Comparison of ENCODE assay signal across 1 cellular context in genomic region chr3:143972495-143973351, GRCh38.
TF ChIP-seq lines count a peak whose summit lies in the region.

No MANE protein-coding gene starts in this region.

TF ChIP-seq in HepG2, 621 proteins besides CTCF, POLR2A, EP300 and RAD21 (continued from another document and continues in another):
- TF ChIP-seq CENPBD1 (CRISPR knock-in tag; IDR thresholded peaks at IDR 0.05; ENCODE audit: borderline replicate concordance, low read depth) = no peak
- TF ChIP-seq RAD51 (IDR thresholded peaks at IDR 0.05; ENCODE audit: borderline replicate concordance) = no peak
- TF ChIP-seq, protein P1, sequence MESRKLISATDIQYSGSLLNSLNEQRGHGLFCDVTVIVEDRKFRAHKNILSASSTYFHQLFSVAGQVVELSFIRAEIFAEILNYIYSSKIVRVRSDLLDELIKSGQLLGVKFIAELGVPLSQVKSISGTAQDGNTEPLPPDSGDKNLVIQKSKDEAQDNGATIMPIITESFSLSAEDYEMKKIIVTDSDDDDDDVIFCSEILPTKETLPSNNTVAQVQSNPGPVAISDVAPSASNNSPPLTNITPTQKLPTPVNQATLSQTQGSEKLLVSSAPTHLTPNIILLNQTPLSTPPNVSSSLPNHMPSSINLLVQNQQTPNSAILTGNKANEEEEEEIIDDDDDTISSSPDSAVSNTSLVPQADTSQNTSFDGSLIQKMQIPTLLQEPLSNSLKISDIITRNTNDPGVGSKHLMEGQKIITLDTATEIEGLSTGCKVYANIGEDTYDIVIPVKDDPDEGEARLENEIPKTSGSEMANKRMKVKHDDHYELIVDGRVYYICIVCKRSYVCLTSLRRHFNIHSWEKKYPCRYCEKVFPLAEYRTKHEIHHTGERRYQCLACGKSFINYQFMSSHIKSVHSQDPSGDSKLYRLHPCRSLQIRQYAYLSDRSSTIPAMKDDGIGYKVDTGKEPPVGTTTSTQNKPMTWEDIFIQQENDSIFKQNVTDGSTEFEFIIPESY (CRISPR knock-in tag; IDR thresholded peaks at IDR 0.05) = peak; percentile 71
- TF ChIP-seq JARID2 (CRISPR knock-in tag; IDR thresholded peaks at IDR 0.05; ENCODE audit: insufficient replicate concordance) = no peak
- TF ChIP-seq, protein P2, sequence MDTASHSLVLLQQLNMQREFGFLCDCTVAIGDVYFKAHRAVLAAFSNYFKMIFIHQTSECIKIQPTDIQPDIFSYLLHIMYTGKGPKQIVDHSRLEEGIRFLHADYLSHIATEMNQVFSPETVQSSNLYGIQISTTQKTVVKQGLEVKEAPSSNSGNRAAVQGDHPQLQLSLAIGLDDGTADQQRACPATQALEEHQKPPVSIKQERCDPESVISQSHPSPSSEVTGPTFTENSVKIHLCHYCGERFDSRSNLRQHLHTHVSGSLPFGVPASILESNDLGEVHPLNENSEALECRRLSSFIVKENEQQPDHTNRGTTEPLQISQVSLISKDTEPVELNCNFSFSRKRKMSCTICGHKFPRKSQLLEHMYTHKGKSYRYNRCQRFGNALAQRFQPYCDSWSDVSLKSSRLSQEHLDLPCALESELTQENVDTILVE (CRISPR knock-in tag; IDR thresholded peaks at IDR 0.05) = no peak
- TF ChIP-seq FIP1L1 (IDR thresholded peaks at IDR 0.05; ENCODE audit: borderline replicate concordance, insufficient read depth, low read depth, low read length) = no peak
- TF ChIP-seq NFRKB (IDR thresholded peaks at IDR 0.05) = no peak
- no peak for TF ChIP-seq HHEX (CRISPR knock-in tag; IDR thresholded peaks at IDR 0.05)
- no peak for TF ChIP-seq SNAPC5 (CRISPR knock-in tag; IDR thresholded peaks at IDR 0.05; ENCODE audit: borderline replicate concordance)
- no peak for TF ChIP-seq ZNF383 (CRISPR knock-in tag; IDR thresholded peaks at IDR 0.05; ENCODE audit: borderline replicate concordance)
- no peak for TF ChIP-seq ZNF740 (CRISPR knock-in tag; IDR thresholded peaks at IDR 0.05)
- TF ChIP-seq MYC (CRISPR knock-in tag; IDR thresholded peaks at IDR 0.05; ENCODE audit: borderline replicate concordance) = peak; percentile 47
- no peak for TF ChIP-seq ZBTB21 (CRISPR knock-in tag; IDR thresholded peaks at IDR 0.05)
- TF ChIP-seq, protein P3, sequence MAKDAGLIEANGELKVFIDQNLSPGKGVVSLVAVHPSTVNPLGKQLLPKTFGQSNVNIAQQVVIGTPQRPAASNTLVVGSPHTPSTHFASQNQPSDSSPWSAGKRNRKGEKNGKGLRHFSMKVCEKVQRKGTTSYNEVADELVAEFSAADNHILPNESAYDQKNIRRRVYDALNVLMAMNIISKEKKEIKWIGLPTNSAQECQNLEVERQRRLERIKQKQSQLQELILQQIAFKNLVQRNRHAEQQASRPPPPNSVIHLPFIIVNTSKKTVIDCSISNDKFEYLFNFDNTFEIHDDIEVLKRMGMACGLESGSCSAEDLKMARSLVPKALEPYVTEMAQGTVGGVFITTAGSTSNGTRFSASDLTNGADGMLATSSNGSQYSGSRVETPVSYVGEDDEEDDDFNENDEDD (CRISPR knock-in tag; IDR thresholded peaks at IDR 0.05; ENCODE audit: borderline replicate concordance) = no peak
- TF ChIP-seq, protein P4, sequence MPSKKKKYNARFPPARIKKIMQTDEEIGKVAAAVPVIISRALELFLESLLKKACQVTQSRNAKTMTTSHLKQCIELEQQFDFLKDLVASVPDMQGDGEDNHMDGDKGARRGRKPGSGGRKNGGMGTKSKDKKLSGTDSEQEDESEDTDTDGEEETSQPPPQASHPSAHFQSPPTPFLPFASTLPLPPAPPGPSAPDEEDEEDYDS (CRISPR knock-in tag; IDR thresholded peaks at IDR 0.05) = no peak
- no peak for TF ChIP-seq ZNF17 (CRISPR knock-in tag; IDR thresholded peaks at IDR 0.05)
- TF ChIP-seq ZNF784 (CRISPR knock-in tag; IDR thresholded peaks at IDR 0.05; ENCODE audit: borderline replicate concordance) = no peak
- TF ChIP-seq CBX1 (IDR thresholded peaks at IDR 0.05; ENCODE audit: low read depth) = no peak
- no peak for TF ChIP-seq ZNF780A (CRISPR knock-in tag; IDR thresholded peaks at IDR 0.05)
- no peak for TF ChIP-seq MTERF4 (CRISPR knock-in tag; IDR thresholded peaks at IDR 0.05)
- no peak for TF ChIP-seq ZSCAN21 (CRISPR knock-in tag; IDR thresholded peaks at IDR 0.05; ENCODE audit: borderline replicate concordance)
- TF ChIP-seq NFKBIZ (CRISPR knock-in tag; IDR thresholded peaks at IDR 0.05) = no peak
- no peak for TF ChIP-seq THYN1 (CRISPR knock-in tag; IDR thresholded peaks at IDR 0.05; ENCODE audit: borderline replicate concordance, low read depth)
- TF ChIP-seq, protein P5, sequence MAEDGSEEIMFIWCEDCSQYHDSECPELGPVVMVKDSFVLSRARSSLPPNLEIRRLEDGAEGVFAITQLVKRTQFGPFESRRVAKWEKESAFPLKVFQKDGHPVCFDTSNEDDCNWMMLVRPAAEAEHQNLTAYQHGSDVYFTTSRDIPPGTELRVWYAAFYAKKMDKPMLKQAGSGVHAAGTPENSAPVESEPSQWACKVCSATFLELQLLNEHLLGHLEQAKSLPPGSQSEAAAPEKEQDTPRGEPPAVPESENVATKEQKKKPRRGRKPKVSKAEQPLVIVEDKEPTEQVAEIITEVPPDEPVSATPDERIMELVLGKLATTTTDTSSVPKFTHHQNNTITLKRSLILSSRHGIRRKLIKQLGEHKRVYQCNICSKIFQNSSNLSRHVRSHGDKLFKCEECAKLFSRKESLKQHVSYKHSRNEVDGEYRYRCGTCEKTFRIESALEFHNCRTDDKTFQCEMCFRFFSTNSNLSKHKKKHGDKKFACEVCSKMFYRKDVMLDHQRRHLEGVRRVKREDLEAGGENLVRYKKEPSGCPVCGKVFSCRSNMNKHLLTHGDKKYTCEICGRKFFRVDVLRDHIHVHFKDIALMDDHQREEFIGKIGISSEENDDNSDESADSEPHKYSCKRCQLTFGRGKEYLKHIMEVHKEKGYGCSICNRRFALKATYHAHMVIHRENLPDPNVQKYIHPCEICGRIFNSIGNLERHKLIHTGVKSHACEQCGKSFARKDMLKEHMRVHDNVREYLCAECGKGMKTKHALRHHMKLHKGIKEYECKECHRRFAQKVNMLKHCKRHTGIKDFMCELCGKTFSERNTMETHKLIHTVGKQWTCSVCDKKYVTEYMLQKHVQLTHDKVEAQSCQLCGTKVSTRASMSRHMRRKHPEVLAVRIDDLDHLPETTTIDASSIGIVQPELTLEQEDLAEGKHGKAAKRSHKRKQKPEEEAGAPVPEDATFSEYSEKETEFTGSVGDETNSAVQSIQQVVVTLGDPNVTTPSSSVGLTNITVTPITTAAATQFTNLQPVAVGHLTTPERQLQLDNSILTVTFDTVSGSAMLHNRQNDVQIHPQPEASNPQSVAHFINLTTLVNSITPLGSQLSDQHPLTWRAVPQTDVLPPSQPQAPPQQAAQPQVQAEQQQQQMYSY (CRISPR knock-in tag; IDR thresholded peaks at IDR 0.05) = no peak
- TF ChIP-seq, protein P6, sequence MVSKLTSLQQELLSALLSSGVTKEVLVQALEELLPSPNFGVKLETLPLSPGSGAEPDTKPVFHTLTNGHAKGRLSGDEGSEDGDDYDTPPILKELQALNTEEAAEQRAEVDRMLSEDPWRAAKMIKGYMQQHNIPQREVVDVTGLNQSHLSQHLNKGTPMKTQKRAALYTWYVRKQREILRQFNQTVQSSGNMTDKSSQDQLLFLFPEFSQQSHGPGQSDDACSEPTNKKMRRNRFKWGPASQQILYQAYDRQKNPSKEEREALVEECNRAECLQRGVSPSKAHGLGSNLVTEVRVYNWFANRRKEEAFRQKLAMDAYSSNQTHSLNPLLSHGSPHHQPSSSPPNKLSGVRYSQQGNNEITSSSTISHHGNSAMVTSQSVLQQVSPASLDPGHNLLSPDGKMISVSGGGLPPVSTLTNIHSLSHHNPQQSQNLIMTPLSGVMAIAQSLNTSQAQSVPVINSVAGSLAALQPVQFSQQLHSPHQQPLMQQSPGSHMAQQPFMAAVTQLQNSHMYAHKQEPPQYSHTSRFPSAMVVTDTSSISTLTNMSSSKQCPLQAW (CRISPR knock-in tag; IDR thresholded peaks at IDR 0.05) = no peak
- no peak for TF ChIP-seq ZSCAN31 (CRISPR knock-in tag; IDR thresholded peaks at IDR 0.05; ENCODE audit: low read depth)
- no peak for TF ChIP-seq PAX8 (CRISPR knock-in tag; IDR thresholded peaks at IDR 0.05; ENCODE audit: borderline replicate concordance)
- no peak for TF ChIP-seq NFYB (CRISPR knock-in tag; IDR thresholded peaks at IDR 0.05)
- no peak; the same call in 1 of the 2 replicates for TF ChIP-seq MED13 (CRISPR knock-in tag; IDR thresholded peaks at IDR 0.05)
- TF ChIP-seq TP53 (CRISPR knock-in tag; conservative IDR thresholded peaks at IDR 0.05) = no peak
- TF ChIP-seq ZNF557 (CRISPR knock-in tag; IDR thresholded peaks at IDR 0.05) = no peak
- no peak for TF ChIP-seq SP5 (CRISPR knock-in tag; IDR thresholded peaks at IDR 0.05; ENCODE audit: borderline replicate concordance, low read depth)
- TF ChIP-seq, protein P7, sequence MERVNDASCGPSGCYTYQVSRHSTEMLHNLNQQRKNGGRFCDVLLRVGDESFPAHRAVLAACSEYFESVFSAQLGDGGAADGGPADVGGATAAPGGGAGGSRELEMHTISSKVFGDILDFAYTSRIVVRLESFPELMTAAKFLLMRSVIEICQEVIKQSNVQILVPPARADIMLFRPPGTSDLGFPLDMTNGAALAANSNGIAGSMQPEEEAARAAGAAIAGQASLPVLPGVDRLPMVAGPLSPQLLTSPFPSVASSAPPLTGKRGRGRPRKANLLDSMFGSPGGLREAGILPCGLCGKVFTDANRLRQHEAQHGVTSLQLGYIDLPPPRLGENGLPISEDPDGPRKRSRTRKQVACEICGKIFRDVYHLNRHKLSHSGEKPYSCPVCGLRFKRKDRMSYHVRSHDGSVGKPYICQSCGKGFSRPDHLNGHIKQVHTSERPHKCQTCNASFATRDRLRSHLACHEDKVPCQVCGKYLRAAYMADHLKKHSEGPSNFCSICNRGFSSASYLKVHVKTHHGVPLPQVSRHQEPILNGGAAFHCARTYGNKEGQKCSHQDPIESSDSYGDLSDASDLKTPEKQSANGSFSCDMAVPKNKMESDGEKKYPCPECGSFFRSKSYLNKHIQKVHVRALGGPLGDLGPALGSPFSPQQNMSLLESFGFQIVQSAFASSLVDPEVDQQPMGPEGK (CRISPR knock-in tag; IDR thresholded peaks at IDR 0.05) = peak; percentile 61
- TF ChIP-seq, protein P8, sequence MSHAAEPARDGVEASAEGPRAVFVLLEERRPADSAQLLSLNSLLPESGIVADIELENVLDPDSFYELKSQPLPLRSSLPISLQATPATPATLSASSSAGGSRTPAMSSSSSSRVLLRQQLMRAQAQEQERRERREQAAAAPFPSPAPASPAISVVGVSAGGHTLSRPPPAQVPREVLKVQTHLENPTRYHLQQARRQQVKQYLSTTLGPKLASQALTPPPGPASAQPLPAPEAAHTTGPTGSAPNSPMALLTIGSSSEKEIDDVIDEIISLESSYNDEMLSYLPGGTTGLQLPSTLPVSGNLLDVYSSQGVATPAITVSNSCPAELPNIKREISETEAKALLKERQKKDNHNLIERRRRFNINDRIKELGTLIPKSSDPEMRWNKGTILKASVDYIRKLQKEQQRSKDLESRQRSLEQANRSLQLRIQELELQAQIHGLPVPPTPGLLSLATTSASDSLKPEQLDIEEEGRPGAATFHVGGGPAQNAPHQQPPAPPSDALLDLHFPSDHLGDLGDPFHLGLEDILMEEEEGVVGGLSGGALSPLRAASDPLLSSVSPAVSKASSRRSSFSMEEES (CRISPR knock-in tag; IDR thresholded peaks at IDR 0.05) = no peak
- TF ChIP-seq ZMYM4 (CRISPR knock-in tag; IDR thresholded peaks at IDR 0.05) = no peak; the same call in 1 of the 2 replicates
- no peak for TF ChIP-seq ZNF652 (CRISPR knock-in tag; IDR thresholded peaks at IDR 0.05; ENCODE audit: borderline replicate concordance, low read depth)
